1 cellular context compared by ENCODE assay signal in genomic region chr5:173573126-173573960, GRCh38.
TF ChIP-seq lines count a peak whose summit lies in the region.

No MANE protein-coding gene starts in this region.

TF ChIP-seq in HepG2, 621 proteins besides CTCF, POLR2A, EP300 and RAD21 (continued from another document):
- no peak for TF ChIP-seq SNAPC4 (CRISPR knock-in tag; IDR thresholded peaks at IDR 0.05)
- TF ChIP-seq ZBTB8A (CRISPR knock-in tag; IDR thresholded peaks at IDR 0.05; ENCODE audit: borderline replicate concordance, low read depth), result no peak
- TF ChIP-seq MEIS1 (CRISPR knock-in tag; IDR thresholded peaks at IDR 0.05; ENCODE audit: borderline replicate concordance), result no peak
- no peak for TF ChIP-seq MAFK (conservative IDR thresholded peaks at IDR 0.05 in 1 of 2, IDR thresholded peaks at IDR 0.05 in 1 of 2; ENCODE audit: low read length in 2 of 2)
- TF ChIP-seq ZNF781 (CRISPR knock-in tag; IDR thresholded peaks at IDR 0.05; ENCODE audit: borderline replicate concordance, not compliant biosample characterization), result no peak
- TF ChIP-seq TRIM24 (CRISPR knock-in tag; IDR thresholded peaks at IDR 0.05), result no peak
- TF ChIP-seq ZFP91 (CRISPR knock-in tag; IDR thresholded peaks at IDR 0.05; ENCODE audit: borderline replicate concordance), result peak; percentile 49; the same call in 1 of the 2 replicates
- no peak for TF ChIP-seq TFE3 (CRISPR knock-in tag; IDR thresholded peaks at IDR 0.05)
- TF ChIP-seq ZNF282 (IDR thresholded peaks at IDR 0.05; ENCODE audit: partially characterized antibody), result no peak
- no peak for TF ChIP-seq ELF4 (CRISPR knock-in tag; IDR thresholded peaks at IDR 0.05; ENCODE audit: borderline replicate concordance)
- no peak for TF ChIP-seq ZBTB1 (CRISPR knock-in tag; IDR thresholded peaks at IDR 0.05; ENCODE audit: borderline replicate concordance)
- TF ChIP-seq ZNF136 (CRISPR knock-in tag; IDR thresholded peaks at IDR 0.05; ENCODE audit: low read depth), result no peak
